In genomic region chr16:2715519-2715918, GRCh38 we compare ENCODE assay signal across 1 cellular context.
A peak's percentile ranks its signal among the peaks of the same experiment; 100 is the strongest.
TF ChIP-seq lines count a peak whose summit lies in the region.

No MANE protein-coding gene starts in this region.

TF ChIP-seq in H1, 55 proteins besides CTCF, POLR2A, EP300 and RAD21:
- no peak for TF ChIP-seq CBX5 (IDR thresholded peaks at IDR 0.05; ENCODE audit: low read depth, low read length)
- TF ChIP-seq FOSL1 (IDR thresholded peaks at IDR 0.05; ENCODE audit: insufficient read depth, low read depth, low read length) = no peak
- peak; percentile 71 for TF ChIP-seq CREB1 (IDR thresholded peaks at IDR 0.05)
- TF ChIP-seq SIN3A (conservative IDR thresholded peaks at IDR 0.05 in 1 of 2, IDR thresholded peaks at IDR 0.05 in 1 of 2; ENCODE audit: low read depth in 1 of 2, low read length in 2 of 2) = peak; percentile 79 to 83; a peak in 3 of 4 replicates
- peak; percentile 82 for TF ChIP-seq BACH1 (IDR thresholded peaks at IDR 0.05; ENCODE audit: low read length)
- no peak for TF ChIP-seq RXRA (IDR thresholded peaks at IDR 0.05; ENCODE audit: insufficient read depth, low read depth, low read length)
- peak; percentile 68 to 77; a peak in 1 of 4 replicates for TF ChIP-seq HDAC2 (IDR thresholded peaks at IDR 0.05; ENCODE audit: borderline replicate concordance in 1 of 2, low read depth in 2 of 2, low read length in 2 of 2)
- 0 out of 2 replicates have a peak, but pooled peaks have one; percentile 45 for TF ChIP-seq GABPA (IDR thresholded peaks at IDR 0.05; ENCODE audit: borderline replicate concordance, insufficient read depth, low read length)
- TF ChIP-seq MAX (IDR thresholded peaks at IDR 0.05) = 0 out of 2 replicates have a peak, but pooled peaks have one; percentile 39
- TF ChIP-seq YY1 (IDR thresholded peaks at IDR 0.05; ENCODE audit: low read depth, low read length) = no peak
- TF ChIP-seq KDM4A (IDR thresholded peaks at IDR 0.05; ENCODE audit: low read depth, low read length, severe bottlenecking) = peak; percentile 26
